In the genomic region with DNA sequence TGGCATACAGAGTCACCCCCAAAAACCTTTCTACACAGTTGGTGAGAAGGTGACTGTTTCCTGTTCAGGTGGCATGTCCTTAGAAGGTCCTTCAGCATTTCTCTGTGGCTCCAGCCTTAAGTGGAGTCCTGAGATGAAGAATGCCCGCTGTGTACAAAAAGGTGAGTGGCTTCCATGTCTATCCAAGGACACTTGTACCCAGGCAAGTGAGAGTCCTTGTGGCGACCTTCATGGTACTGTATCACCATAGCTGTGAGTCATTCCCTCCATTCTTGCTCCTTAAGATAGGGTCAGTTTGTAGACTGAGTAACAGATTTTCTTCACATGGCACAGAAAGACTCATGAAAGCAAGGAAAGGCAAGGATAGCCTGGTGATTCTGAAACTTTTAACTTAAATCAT, we compare ENCODE assay signal across 23 cellular contexts.
DNase-seq lines count a peak whose midpoint lies in the region; ATAC-seq, FAIRE-seq and TF ChIP-seq lines count a peak whose summit lies in the region.
"Had no signal": no experiment of that assay in that cellular context is flagged by ENCODE, and none has a peak within 500 bp of the region (broad histone marks: within the 10 kb centered on the region; RNA-seq: fewer than 3 reads in every experiment).

No MANE protein-coding gene starts in this region.

- no peak overlapping the region for H3K56ac ChIP-seq in IMR-90 (ENCODE audit: extremely low read depth, insufficient read depth, low read length)

- H3K4me2 ChIP-seq in IMR-90 (ENCODE audit: low read depth, low read length), result no peak overlapping the region
- H3K4me2 ChIP-seq: BLaER1 had no signal

- no peak overlapping the region for H3K4ac ChIP-seq in IMR-90 (ENCODE audit: low read depth, low read length)

- no peak overlapping the region for H2BK5ac ChIP-seq in IMR-90 (ENCODE audit: low read depth, low read length, poor library complexity, severe bottlenecking)

- no peak overlapping the region for H2BK20ac ChIP-seq in IMR-90 (ENCODE audit: low read depth, low read length)

- H3K14ac ChIP-seq in IMR-90 (replicated peaks; ENCODE audit: low read depth, low read length), result no peak overlapping the region

- no peak for DNase-seq in IMR-90
- DNase-seq in left lung, result peak in 1 of 2 donors; percentile 46
- no peak for DNase-seq in lung (ENCODE audit: low spot score)
- DNase-seq in urothelium cell line (ENCODE audit: low spot score), result no peak
- DNase-seq in esophagus muscularis mucosa (ENCODE audit: extremely low spot score), result no peak
- DNase-seq in T-helper 1 cell, result no peak
- no peak for DNase-seq in NAMALWA (ENCODE audit: low spot score)
- DNase-seq: 8988T; ACHN; BE2C; C1 segment of cervical spinal cord; CD4-positive, alpha-beta memory T cell; CD4-positive, CD25-positive, alpha-beta regulatory T cell; CD8-positive, alpha-beta memory T cell; COR-L47; DMS79 treated with DMSO at 0.1 percent for 48 hours; GF-D8 had no signal

- H3K18ac ChIP-seq in IMR-90 (ENCODE audit: low read depth, low read length), result peak overlapping the region; percentile 13; the same call in 1 of the 2 replicates

- CTCF ChIA-PET in IMR-90 (lab: Yijun Ruan, JAX), result no interaction called here

- no peaks in the 10 kb centered on the region for H3K9me3 ChIP-seq in IMR-90 (ENCODE audit: control insufficient read depth, insufficient read depth, low read length)
- H3K9me3 ChIP-seq in left lung, result no peaks in the 10 kb centered on the region
- no peaks in the 10 kb centered on the region for H3K9me3 ChIP-seq in lung (ENCODE audit: control insufficient read depth in 2 of 2, insufficient read depth in 1 of 2, low read length in 1 of 2)
- no peaks in the 10 kb centered on the region for H3K9me3 ChIP-seq in esophagus muscularis mucosa
- H3K9me3 ChIP-seq: BE2C, BLaER1 had no signal

- H2AK9ac ChIP-seq in IMR-90 (replicated peaks; ENCODE audit: low read depth, low read length, poor library complexity), result no peak overlapping the region

- no peaks in the 10 kb centered on the region for H3K36me3 ChIP-seq in IMR-90 (ENCODE audit: control insufficient read depth, insufficient read depth, low read length)
- H3K36me3 ChIP-seq in left lung, result no peaks in the 10 kb centered on the region
- H3K36me3 ChIP-seq in lung (ENCODE audit: control insufficient read depth in 2 of 2, insufficient read depth in 2 of 2, low read length in 2 of 2), result peaks cover 0 to 1% of the 10 kb centered on the region in 2 donors
- no peaks in the 10 kb centered on the region for H3K36me3 ChIP-seq in esophagus muscularis mucosa
- H3K36me3 ChIP-seq: BE2C, BLaER1 had no signal

- H2AK5ac ChIP-seq in IMR-90 (ENCODE audit: low read depth, low read length), result no peak overlapping the region

- no peak for TF ChIP-seq RAD21 in IMR-90 (IDR thresholded peaks at IDR 0.05; ENCODE audit: low read length)

- intact Hi-C loops in IMR-90 (cut with micrococcal nuclease), result no loop called here
- intact Hi-C loops in left lung (cut with DNase I), result no loop called here
- intact Hi-C loops in esophagus muscularis mucosa (cut with DNase I), result no loop called here

- H3K27me3 ChIP-seq in IMR-90 (ENCODE audit: control insufficient read depth, insufficient read depth, low read length), result no peaks in the 10 kb centered on the region
- no peaks in the 10 kb centered on the region for H3K27me3 ChIP-seq in left lung
- no peaks in the 10 kb centered on the region for H3K27me3 ChIP-seq in lung (ENCODE audit: control insufficient read depth, insufficient read depth)
- H3K27me3 ChIP-seq in esophagus muscularis mucosa, result peaks cover 0 to under 1% (median 0%) of the 10 kb centered on the region in 4 donors
- H3K27me3 ChIP-seq: BE2C, BLaER1 had no signal

- peaks cover 2% of the 10 kb centered on the region; the same call in 1 of the 2 replicates for H3K9me1 ChIP-seq in IMR-90 (ENCODE audit: insufficient read depth, low read length)

- no peak overlapping the region for H2AFZ ChIP-seq in IMR-90 (replicated peaks; ENCODE audit: low read length, poor library complexity)

- POLR2A ChIA-PET in IMR-90 (lab: Charles Lee; ENCODE audit: unreplicated experiment), result no interaction called here

- peaks cover 2% of the 10 kb centered on the region; the same call in 1 of the 2 replicates for H3K4me1 ChIP-seq in IMR-90 (ENCODE audit: control insufficient read depth, insufficient read depth, low read length)
- H3K4me1 ChIP-seq in left lung, result no peaks in the 10 kb centered on the region
- H3K4me1 ChIP-seq in lung (ENCODE audit: control insufficient read depth in 2 of 2, insufficient read depth in 2 of 2, low read length in 2 of 2), result no peaks in the 10 kb centered on the region
- H3K4me1 ChIP-seq in esophagus muscularis mucosa, result no peaks in the 10 kb centered on the region
- H3K4me1 ChIP-seq: BLaER1 had no signal

- TF ChIP-seq CTCF in IMR-90 (conservative IDR thresholded peaks at IDR 0.05; ENCODE audit: low read depth, low read length), result no peak
- TF ChIP-seq CTCF in left lung (IDR thresholded peaks at IDR 0.05), result no peak
- no peak for TF ChIP-seq CTCF in lung (IDR thresholded peaks at IDR 0.05; ENCODE audit: control extremely low read depth, extremely low read depth)
- no peak for TF ChIP-seq CTCF in esophagus muscularis mucosa (IDR thresholded peaks at IDR 0.05)

- H4K91ac ChIP-seq in IMR-90 (ENCODE audit: insufficient read depth, low read depth, low read length), result no peak overlapping the region

- ATAC-seq in IMR-90 (ENCODE audit: low read depth) (no peak), left lung (peak; percentile 96), lung (ENCODE audit: insufficient read depth, low FRiP score) (peak; percentile 19), HG03039 (IDR thresholded peaks at IDR 0.05; ENCODE audit: unreplicated experiment) (no peak)

- no peaks in the 10 kb centered on the region for H3K79me1 ChIP-seq in IMR-90 (ENCODE audit: low read depth in 1 of 2, low read length in 2 of 2)

- no CpG with 5 or more reads among the region's 2 CpGs for WGBS in IMR-90 (ENCODE audit: extremely low coverage in 2 of 2, insufficient read length in 1 of 2), 2 experiments
- WGBS in lung, 2 donors, result 76 to 91% methylated on average over 2 of the region's 2 CpGs
- 86% methylated on average over 2 of the region's 2 CpGs for WGBS in esophagus muscularis mucosa

- no peak overlapping the region for H3K27ac ChIP-seq in IMR-90 (ENCODE audit: insufficient read depth, low read length)
- H3K27ac ChIP-seq in left lung, result no peak overlapping the region
- H3K27ac ChIP-seq in lung (ENCODE audit: low read depth in 1 of 2, low read length in 1 of 2), result no peak overlapping the region
- no peak overlapping the region for H3K27ac ChIP-seq in esophagus muscularis mucosa (replicated peaks in 1 of 4)
- H3K27ac ChIP-seq: BLaER1 had no signal

- no peak overlapping the region for H4K8ac ChIP-seq in IMR-90 (ENCODE audit: low read depth in 2 of 2, low read length in 2 of 2)

- dilution Hi-C loops in IMR-90 (cut with HindIII; ENCODE audit: low sequenced_read_pairs, unreplicated experiment), result no loop called here

- H4K5ac ChIP-seq in IMR-90 (ENCODE audit: low read depth, low read length), result no peak overlapping the region; the same call in 1 of the 2 replicates

- no peak for TF ChIP-seq POLR2A in IMR-90 (IDR thresholded peaks at IDR 0.05; ENCODE audit: low read depth, low read length)
- TF ChIP-seq POLR2A in esophagus muscularis mucosa (IDR thresholded peaks at IDR 0.05; ENCODE audit: low read depth), result no peak

- FAIRE-seq in urothelium cell line (lab: Jason Lieb, UNC), result peak; percentile 66
- FAIRE-seq: D721Med, G401.6, GM12891, GM19239 had no signal

- BruUV-seq in IMR-90 (replicated peaks; lab: Mats Ljungman, UMichigan), result no TSS peak

- in situ Hi-C loops in IMR-90 (cut with MboI; ENCODE audit: low sequenced_read_pairs), result no loop called here

- TF ChIP-seq EP300 in esophagus muscularis mucosa (IDR thresholded peaks at IDR 0.05), result no peak

- H3K4me3 ChIP-seq in IMR-90 (ENCODE audit: insufficient read depth, low read depth, low read length) (no peak overlapping the region), left lung (no peak overlapping the region), lung (no peak overlapping the region), esophagus muscularis mucosa (no peak overlapping the region)
- H3K4me3 ChIP-seq: BLaER1 had no signal

- no peak overlapping the region for H3K9ac ChIP-seq in IMR-90 (ENCODE audit: low read depth, low read length)
- H3K9ac ChIP-seq: BLaER1 had no signal

- H4K20me1 ChIP-seq in IMR-90 (ENCODE audit: insufficient read depth, low read length), result no peaks in the 10 kb centered on the region
- H4K20me1 ChIP-seq: BLaER1 had no signal

- H3K23ac ChIP-seq in IMR-90 (ENCODE audit: low read depth, low read length), result no peak overlapping the region

- no peak overlapping the region for H2BK120ac ChIP-seq in IMR-90 (ENCODE audit: low read depth, low read length)

- H2BK15ac ChIP-seq in IMR-90 (ENCODE audit: low read depth, low read length), result no peak overlapping the region

TF ChIP-seq in IMR-90, 13 proteins besides CTCF, POLR2A, EP300 and RAD21 (continues in another document):
- TF ChIP-seq CHD1 (IDR thresholded peaks at IDR 0.05; ENCODE audit: low read depth, low read length), result no peak
- TF ChIP-seq USF2 (IDR thresholded peaks at IDR 0.05; ENCODE audit: low read depth, low read length), result no peak
- TF ChIP-seq NFE2L2 (IDR thresholded peaks at IDR 0.05; ENCODE audit: low read depth, low read length), result no peak
- TF ChIP-seq RFX5 (IDR thresholded peaks at IDR 0.05; ENCODE audit: low read depth, low read length), result no peak
- TF ChIP-seq MXI1 (IDR thresholded peaks at IDR 0.05; ENCODE audit: borderline replicate concordance, low read depth, low read length), result no peak
- no peak for TF ChIP-seq RCOR1 (IDR thresholded peaks at IDR 0.05; ENCODE audit: insufficient replicate concordance, low read length)
- TF ChIP-seq FOS (IDR thresholded peaks at IDR 0.05; ENCODE audit: low read depth, low read length), result no peak
- no peak for TF ChIP-seq SMC3 (IDR thresholded peaks at IDR 0.05; ENCODE audit: low read depth, low read length)
- no peak for TF ChIP-seq MAFK (IDR thresholded peaks at IDR 0.05; ENCODE audit: low read depth, low read length)
- TF ChIP-seq CEBPB (IDR thresholded peaks at IDR 0.05; ENCODE audit: low read depth, low read length), result no peak
- no peak for TF ChIP-seq MAZ (IDR thresholded peaks at IDR 0.05; ENCODE audit: borderline replicate concordance, low read depth, low read length)

Comparison
In these comparisons a context has a peak if more than half of its experiments do, and no peak if none do; other contexts are left out.
1. ATAC-seq: peak in left lung (single experiment) and lung (single experiment); none in IMR-90 (single experiment) and HG03039 (single experiment).